28 cellular contexts compared by ENCODE assay signal in genomic region chr4:144189121-144189520, GRCh38. TPM values are rescaled to one million over a fixed set of nuclear protein-coding genes. Genes with fewer than 3 reads are reported as not detected.
DNase-seq lines count a peak whose midpoint lies in the region; ATAC-seq, FAIRE-seq and TF ChIP-seq lines count a peak whose summit lies in the region.
"Had no signal": no experiment of that assay in that cellular context is flagged by ENCODE, and none has a peak within 500 bp of the region (broad histone marks: within the 10 kb centered on the region; RNA-seq: fewer than 3 reads in every experiment).

No MANE protein-coding gene starts in this region.

- no peaks in the 10 kb centered on the region for H3K4me1 ChIP-seq in kidney (ENCODE audit: control insufficient read depth in 1 of 2, insufficient read depth in 1 of 2, low read depth in 1 of 2, low read length in 2 of 2)
- H3K4me1 ChIP-seq: lower lobe of right lung, spleen had no signal

- no peak overlapping the region for H3K4me3 ChIP-seq in kidney (ENCODE audit: low read length in 2 of 2)
- H3K4me3 ChIP-seq: lower lobe of right lung, spleen had no signal

- no peak overlapping the region for H3K27ac ChIP-seq in kidney (ENCODE audit: low read depth in 2 of 2, low read length in 2 of 2)
- H3K27ac ChIP-seq: HL-60, lower lobe of right lung, neutrophil, spleen had no signal

- no peak overlapping the region for H3K9ac ChIP-seq in kidney (ENCODE audit: low read length in 2 of 2)

- TF ChIP-seq CTCF in kidney (IDR thresholded peaks at IDR 0.05; ENCODE audit: borderline replicate concordance, extremely low read depth, insufficient read depth): no peak

- intact Hi-C loops in kidney (cut with DNase I): no loop called here

- H3K9me3 ChIP-seq in kidney (ENCODE audit: control insufficient read depth in 1 of 2, low read length in 2 of 2): no peaks in the 10 kb centered on the region
- H3K9me3 ChIP-seq: lower lobe of right lung, neutrophil, spleen had no signal

- FAIRE-seq in kidney (lab: Jason Lieb, UNC): no peak
- FAIRE-seq: GM12892, islet of Langerhans had no signal

- no peaks in the 10 kb centered on the region for H3K36me3 ChIP-seq in kidney (ENCODE audit: control insufficient read depth in 1 of 2, insufficient read depth in 2 of 2, low read length in 2 of 2)
- H3K36me3 ChIP-seq: lower lobe of right lung, neutrophil, spleen had no signal

- ATAC-seq in GM18909 (IDR thresholded peaks at IDR 0.05; ENCODE audit: poor library complexity, unreplicated experiment) (peak; percentile 83), GM21737 (IDR thresholded peaks at IDR 0.05; ENCODE audit: unreplicated experiment) (peak; percentile 92), HG03175 (IDR thresholded peaks at IDR 0.05; ENCODE audit: unreplicated experiment) (peak; percentile 84)
- ATAC-seq: esophagus mucosa; lower lobe of right lung; stimulated activated naive CD8-positive, alpha-beta T cell treated with anti-CD3 and anti-CD28 coated beads, Interleukin-15, amount 100 ng/mL, for 72 hours; T-cell had no signal

- DNase-seq in myocyte (ENCODE audit: low read depth): peak; percentile 12
- DNase-seq in NAMALWA (ENCODE audit: low spot score): no peak
- DNase-seq in retina: no peak
- no peak for DNase-seq in HuH-7 (ENCODE audit: low spot score)
- DNase-seq in kidney: no peak
- DNase-seq: activated CD4-positive, alpha-beta T cell treated with anti-CD3 and anti-CD28 coated beads for 48 hours; activated naive CD8-positive, alpha-beta T cell treated with anti-CD3 and anti-CD28 coated beads, Interleukin-2, amount 10 ng/mL, durations not matched to agents 7 days and 5 days; DMS53; effector memory CD4-positive, alpha-beta T cell; hypothalamus; lower lobe of right lung; NCI-H1417 treated with DMSO at 0.1 percent for 48 hours; NCI-H2171 treated with DMSO at 0.1 percent for 48 hours; NCI-H526; spleen; stimulated activated CD4-positive, alpha-beta T cell treated with anti-CD3 and anti-CD28 coated beads, Interleukin-4, amount 100 ng/mL, for 24 hours; stimulated activated naive CD8-positive, alpha-beta T cell treated with anti-CD3 and anti-CD28 coated beads, Interleukin-15, amount 100 ng/mL, for 72 hours; T-cell had no signal

RNA-seq across cellular contexts. Expression of gene GYPA, which starts 48.6 kb away (rescaled TPM):
- total RNA-seq in myocyte (not detected in 2 replicates), kidney (not detected)
- polyA plus RNA-seq in myocyte (2012): not detected
- 2.6 TPM for polyA plus RNA-seq in kidney (ENCODE audit: insufficient read depth, low read depth, low replicate concordance)
- total RNA-seq: activated naive CD8-positive, alpha-beta T cell treated with anti-CD3 and anti-CD28 coated beads, Interleukin-2, amount 10 ng/mL, durations not matched to agents 7 days and 5 days; activated T-helper 2 cell treated with anti-CD3 and anti-CD28 coated beads, Interferon-gamma antibody, Interleukin-2, Interleukin-4, amounts not matched to agents 10 μg/mL and 5 μg/mL and 100 μg/mL, durations not matched to agents 14 hours and 24 hours and 36 hours; esophagus mucosa; lower lobe of right lung; M059J; T-cell had no signal
